30 cellular contexts compared by ENCODE assay signal in genomic region chr7:46133741-46134140, GRCh38.
"Had no signal": no experiment of that assay in that cellular context is flagged by ENCODE, and none has a peak within 500 bp of the region (broad histone marks: within the 10 kb centered on the region; RNA-seq: fewer than 3 reads in every experiment).

No MANE protein-coding gene starts in this region.

- DNase-seq: activated CD4-positive, alpha-beta memory T cell treated with anti-CD3 and anti-CD28 coated beads, Interleukin-2, amount 10 ng/mL, durations not matched to agents 7 days and 5 days; activated CD4-positive, alpha-beta T cell treated with anti-CD3 and anti-CD28 coated beads for 1 hour; activated CD4-positive, alpha-beta T cell treated with anti-CD3 and anti-CD28 coated beads, Interleukin-2, amount 10 ng/mL, durations not matched to agents 7 days and 5 days; activated CD8-positive, alpha-beta memory T cell treated with anti-CD3 and anti-CD28 coated beads, Interleukin-2, amount 50 U/mL, for 48 hours; activated gamma-delta T cell; activated naive CD4-positive, alpha-beta T cell treated with anti-CD3 and anti-CD28 coated beads, Interleukin-2, amount 10 ng/mL, durations not matched to agents 7 days and 5 days; activated naive CD8-positive, alpha-beta T cell treated with anti-CD3 and anti-CD28 coated beads, Interleukin-2, amount 10 ng/mL, durations not matched to agents 7 days and 5 days; activated T-cell treated with anti-CD3 and anti-CD28 coated beads, Interleukin-2, amount 50 U/mL, for 24 hours; brain microvascular endothelial cell; dorsolateral prefrontal cortex; effector memory CD4-positive, alpha-beta T cell; heart left ventricle; hypothalamus; immature natural killer cell; left colon; mammary epithelial cell; naive thymus-derived CD8-positive, alpha-beta T cell; occipital lobe; psoas muscle; sigmoid colon; stimulated activated naive CD4-positive, alpha-beta T cell treated with Interleukin-2 at 50 U/mL for 16 hours; T-helper 17 cell; T1000 had no signal

- H3K27ac Mint-ChIP-seq: activated CD4-positive, alpha-beta memory T cell treated with anti-CD3 and anti-CD28 coated beads, Interleukin-2, amount 10 ng/mL, durations not matched to agents 7 days and 5 days; activated CD4-positive, alpha-beta T cell treated with anti-CD3 and anti-CD28 coated beads, Interleukin-2, amount 10 ng/mL, durations not matched to agents 7 days and 5 days; activated naive CD4-positive, alpha-beta T cell treated with anti-CD3 and anti-CD28 coated beads, Interleukin-2, amount 10 ng/mL, durations not matched to agents 7 days and 5 days; activated naive CD8-positive, alpha-beta T cell treated with anti-CD3 and anti-CD28 coated beads, Interleukin-2, amount 10 ng/mL, durations not matched to agents 7 days and 5 days; activated T-cell treated with anti-CD3 and anti-CD28 coated beads, Interleukin-2, amount 50 U/mL, for 24 hours; immature natural killer cell; mesothelial cell of epicardium; naive thymus-derived CD8-positive, alpha-beta T cell; T-helper 17 cell; WTC11 had no signal

- ATAC-seq: heart left ventricle; left colon; naive thymus-derived CD8-positive, alpha-beta T cell; psoas muscle; T-helper 17 cell; WTC11 had no signal

- H3K9ac ChIP-seq: neural progenitor cell, parathyroid adenoma had no signal

- H3K4me1 Mint-ChIP-seq: activated CD4-positive, alpha-beta memory T cell treated with anti-CD3 and anti-CD28 coated beads, Interleukin-2, amount 10 ng/mL, durations not matched to agents 7 days and 5 days; activated CD4-positive, alpha-beta T cell treated with anti-CD3 and anti-CD28 coated beads, Interleukin-2, amount 10 ng/mL, durations not matched to agents 7 days and 5 days; activated naive CD4-positive, alpha-beta T cell treated with anti-CD3 and anti-CD28 coated beads, Interleukin-2, amount 10 ng/mL, durations not matched to agents 7 days and 5 days; activated naive CD8-positive, alpha-beta T cell treated with anti-CD3 and anti-CD28 coated beads, Interleukin-2, amount 10 ng/mL, durations not matched to agents 7 days and 5 days; immature natural killer cell; naive thymus-derived CD8-positive, alpha-beta T cell; T-helper 17 cell had no signal

- H3K36me3 Mint-ChIP-seq: activated naive CD4-positive, alpha-beta T cell treated with anti-CD3 and anti-CD28 coated beads, Interleukin-2, amount 10 ng/mL, durations not matched to agents 7 days and 5 days; activated naive CD8-positive, alpha-beta T cell treated with anti-CD3 and anti-CD28 coated beads, Interleukin-2, amount 10 ng/mL, durations not matched to agents 7 days and 5 days; mesothelial cell of epicardium; neural progenitor cell; WTC11 had no signal

- H3K27me3 ChIP-seq: ascending aorta, brain microvascular endothelial cell, heart left ventricle, neural progenitor cell, sigmoid colon, tibial nerve had no signal

- H3K27me3 Mint-ChIP-seq: activated CD4-positive, alpha-beta memory T cell treated with anti-CD3 and anti-CD28 coated beads, Interleukin-2, amount 10 ng/mL, durations not matched to agents 7 days and 5 days; activated CD4-positive, alpha-beta T cell treated with anti-CD3 and anti-CD28 coated beads, Interleukin-2, amount 10 ng/mL, durations not matched to agents 7 days and 5 days; activated naive CD4-positive, alpha-beta T cell treated with anti-CD3 and anti-CD28 coated beads, Interleukin-2, amount 10 ng/mL, durations not matched to agents 7 days and 5 days; activated naive CD8-positive, alpha-beta T cell treated with anti-CD3 and anti-CD28 coated beads, Interleukin-2, amount 10 ng/mL, durations not matched to agents 7 days and 5 days; activated T-cell treated with anti-CD3 and anti-CD28 coated beads, Interleukin-2, amount 50 U/mL, for 24 hours; T-helper 17 cell had no signal

- H3K9me3 Mint-ChIP-seq: activated CD4-positive, alpha-beta T cell treated with anti-CD3 and anti-CD28 coated beads, Interleukin-2, amount 10 ng/mL, durations not matched to agents 7 days and 5 days; activated naive CD4-positive, alpha-beta T cell treated with anti-CD3 and anti-CD28 coated beads, Interleukin-2, amount 10 ng/mL, durations not matched to agents 7 days and 5 days; activated naive CD8-positive, alpha-beta T cell treated with anti-CD3 and anti-CD28 coated beads, Interleukin-2, amount 10 ng/mL, durations not matched to agents 7 days and 5 days; mesothelial cell of epicardium had no signal

- H3K4me3 Mint-ChIP-seq: activated CD4-positive, alpha-beta memory T cell treated with anti-CD3 and anti-CD28 coated beads, Interleukin-2, amount 10 ng/mL, durations not matched to agents 7 days and 5 days; activated CD4-positive, alpha-beta T cell treated with anti-CD3 and anti-CD28 coated beads, Interleukin-2, amount 10 ng/mL, durations not matched to agents 7 days and 5 days; activated naive CD4-positive, alpha-beta T cell treated with anti-CD3 and anti-CD28 coated beads, Interleukin-2, amount 10 ng/mL, durations not matched to agents 7 days and 5 days; activated naive CD8-positive, alpha-beta T cell treated with anti-CD3 and anti-CD28 coated beads, Interleukin-2, amount 10 ng/mL, durations not matched to agents 7 days and 5 days; activated T-cell treated with anti-CD3 and anti-CD28 coated beads, Interleukin-2, amount 50 U/mL, for 24 hours; immature natural killer cell; mesothelial cell of epicardium; naive thymus-derived CD8-positive, alpha-beta T cell; neural progenitor cell; T-helper 17 cell; WTC11 had no signal

- H3K9me3 ChIP-seq: ascending aorta, heart left ventricle, psoas muscle, sigmoid colon, tibial nerve had no signal

- H3K27ac ChIP-seq: ascending aorta, brain microvascular endothelial cell, coronary artery, dorsolateral prefrontal cortex, heart left ventricle, neural progenitor cell, parathyroid adenoma, psoas muscle, sigmoid colon, tibial nerve had no signal

- H3K4me2 ChIP-seq: neural progenitor cell had no signal

- H3K36me3 ChIP-seq: ascending aorta, brain microvascular endothelial cell, heart left ventricle, neural progenitor cell, sigmoid colon, tibial nerve had no signal

- H2AFZ ChIP-seq: neural progenitor cell, parathyroid adenoma had no signal

- H3K79me2 ChIP-seq: parathyroid adenoma had no signal

- H3K4me3 ChIP-seq: ascending aorta, coronary artery, dorsolateral prefrontal cortex, heart left ventricle, neural progenitor cell, psoas muscle, sigmoid colon, tibial nerve had no signal

- H3K4me1 ChIP-seq: ascending aorta, heart left ventricle, neural progenitor cell, parathyroid adenoma, psoas muscle, sigmoid colon, tibial nerve had no signal
